ENCODE assay signal across 26 cellular contexts in the genomic region with DNA sequence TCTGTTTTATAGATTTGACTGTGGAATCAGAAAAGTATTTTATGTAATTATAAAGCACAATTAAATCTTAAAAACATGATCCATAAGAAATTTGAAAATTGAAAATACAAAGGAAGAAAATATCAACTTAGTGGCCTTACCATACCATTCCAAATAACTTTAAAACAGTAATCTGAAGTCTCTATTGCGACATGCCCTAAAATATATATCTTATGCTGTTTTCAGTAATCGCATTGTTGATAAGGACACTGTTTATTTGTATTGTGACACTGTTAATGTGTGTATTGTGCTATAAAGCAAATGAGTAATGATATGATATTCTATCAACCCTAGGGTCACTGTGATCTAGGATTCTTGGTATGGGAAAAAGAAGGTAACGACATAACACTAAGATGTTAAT. TPM values are rescaled to one million over a fixed set of nuclear protein-coding genes. Genes with fewer than 3 reads are reported as not detected.
DNase-seq lines count a peak whose midpoint lies in the region; ATAC-seq, FAIRE-seq and TF ChIP-seq lines count a peak whose summit lies in the region.
"Had no signal": no experiment of that assay in that cellular context is flagged by ENCODE, and none has a peak within 500 bp of the region (broad histone marks: within the 10 kb centered on the region; RNA-seq: fewer than 3 reads in every experiment).

No MANE protein-coding gene starts in this region.

- intact Hi-C loops in HepG2 (cut with micrococcal nuclease; ENCODE audit: unreplicated experiment) (no loop called here), right lobe of liver (cut with DNase I) (no loop called here), Right ventricle myocardium inferior (cut with DNase I) (no loop called here)

- CTCF ChIA-PET in HepG2 (lab: Yijun Ruan, JAX; ENCODE audit: low intra/inter-chr PET ratio, low total read pairs), result no interaction called here

- ATAC-seq in HepG2 (no peak), right lobe of liver (no peak), HG02885 (IDR thresholded peaks at IDR 0.05; ENCODE audit: poor library complexity, unreplicated experiment) (no peak), Right ventricle myocardium inferior (no peak)
- ATAC-seq: A549, GM12878 had no signal

- no peaks in the 10 kb centered on the region for H3K9me3 ChIP-seq in HepG2 (ENCODE audit: low read length)
- peaks cover 0 to 3% (median 0%) of the 10 kb centered on the region in 4 donors for H3K9me3 ChIP-seq in right lobe of liver
- H3K9me3 ChIP-seq in Loucy (ENCODE audit: insufficient read depth, low read depth, low read length), result no peaks in the 10 kb centered on the region
- H3K9me3 ChIP-seq: A549; BE2C; BLaER1 treated with 17β-estradiol and CSF1 and Interleukin-3, amounts not matched to agents 10 nM and 100 nM; HAP-1 had no signal

- H3K9me2 ChIP-seq in Loucy (replicated peaks; ENCODE audit: low read depth, low read length), result no peaks in the 10 kb centered on the region

- H3K36me3 ChIP-seq in HepG2 (replicated peaks in 1 of 2; ENCODE audit: control insufficient read depth in 1 of 2, insufficient read depth in 2 of 2, low read length in 2 of 2) (peaks cover 2 to 3% of the 10 kb centered on the region in 2 experiments; a peak in 1 of 5 replicates), right lobe of liver (no peaks in the 10 kb centered on the region), Loucy (ENCODE audit: insufficient read depth, low read length) (0 out of 2 replicates have a peak, but pooled peaks cover 2% of the 10 kb centered on the region)
- H3K36me3 ChIP-seq: BE2C, HAP-1 had no signal

- no peak for TF ChIP-seq POLR2A in HepG2 (IDR thresholded peaks at IDR 0.05; ENCODE audit: insufficient read depth in 1 of 2, low read depth in 2 of 2, low read length in 2 of 2)
- TF ChIP-seq POLR2A in right lobe of liver (IDR thresholded peaks at IDR 0.05), result no peak

- H4K20me1 ChIP-seq in HepG2 (ENCODE audit: insufficient read depth, low read length) (0 out of 2 replicates have a peak, but pooled peaks cover under 1% of the 10 kb centered on the region), Loucy (ENCODE audit: insufficient read depth, low read length, poor library complexity, severe bottlenecking) (peaks cover 62% of the 10 kb centered on the region)

- TF ChIP-seq CTCF in HepG2 (CRISPR knock-in tag; IDR thresholded peaks at IDR 0.05) (no peak), right lobe of liver (IDR thresholded peaks at IDR 0.05) (no peak), Loucy (conservative IDR thresholded peaks at IDR 0.05; ENCODE audit: low read length) (no peak)

- no peaks in the 10 kb centered on the region for H3F3A ChIP-seq in Loucy (ENCODE audit: low read depth)

- TF ChIP-seq EP300 in HepG2 (IDR thresholded peaks at IDR 0.05; ENCODE audit: low read depth in 2 of 2, low read length in 2 of 2) (no peak), HepG2 (CRISPR knock-in tag; IDR thresholded peaks at IDR 0.05; ENCODE audit: borderline replicate concordance) (no peak)

- WGBS in HepG2 (ENCODE audit: low lambda C conversion rate), result 99% methylated on average over 3 of the region's 3 CpGs
- 89% methylated on average over 3 of the region's 3 CpGs for WGBS in right lobe of liver (ENCODE audit: insufficient coverage, low coverage, low lambda C conversion rate, missing lambda C conversion rate)

- H3K4me3 ChIP-seq in HepG2 (replicated peaks in 1 of 3; ENCODE audit: insufficient read depth in 1 of 3, low read depth in 2 of 3, low read length in 3 of 3) (no peak overlapping the region), right lobe of liver (no peak overlapping the region), Loucy (ENCODE audit: low read length, poor library complexity, severe bottlenecking) (peak overlapping the region; percentile 24)
- H3K4me3 ChIP-seq: A549; BLaER1 treated with 17β-estradiol and CSF1 and Interleukin-3, amounts not matched to agents 10 nM and 100 nM; GM12878; HAP-1 had no signal

- BruUV-seq in HepG2 (replicated peaks; lab: Mats Ljungman, UMichigan), result no TSS peak

- peaks cover 50% of the 10 kb centered on the region for H3K79me2 ChIP-seq in HepG2 (ENCODE audit: insufficient read depth, low read length)
- H3K79me2 ChIP-seq in Loucy (ENCODE audit: insufficient read depth, low read length), result peaks cover 86% of the 10 kb centered on the region

- in situ Hi-C loops in HepG2 (cut with HindIII; ENCODE audit: extremely low pct_ligation_motif_present, low pct_unique_long_range_greater_than_20kb), result no loop called here

- DNase-seq in HepG2 (ENCODE audit: low spot score) (no peak), right lobe of liver (no peak), frontal cortex (ENCODE audit: low spot score in 2 of 2) (no peak), Right ventricle myocardium inferior (ENCODE audit: missing footprints) (no peak), NCI-H82 treated with DMSO at 0.1 percent for 48 hours (lab: John Stamatoyannopoulos, UW; ENCODE audit: unreplicated experiment) (no peak)
- DNase-seq in stimulated activated CD4-positive, alpha-beta T cell treated with anti-CD3 and anti-CD28 coated beads, Interleukin-2, amount 100 ng/mL, for 48 hours, result no peak
- DNase-seq: ACHN; AML-193; BE2C; CD4-positive, alpha-beta T cell; CD8-positive, alpha-beta memory T cell; DMS 273 treated with DMSO at 0.1 percent for 48 hours; DMS79; EL; GDM1; GOT3; HFFc6 had no signal

- TF ChIP-seq RAD21 in HepG2 (CRISPR knock-in tag; IDR thresholded peaks at IDR 0.05), result no peak

- H3K4me2 ChIP-seq in HepG2 (ENCODE audit: low read depth, low read length), result no peak overlapping the region
- peak overlapping the region; percentile 44 for H3K4me2 ChIP-seq in Loucy (ENCODE audit: low read depth, low read length, poor library complexity, severe bottlenecking)
- H3K4me2 ChIP-seq: A549; BLaER1 treated with 17β-estradiol and CSF1 and Interleukin-3, amounts not matched to agents 10 nM and 100 nM had no signal

- H3K27me3 ChIP-seq in HepG2 (ENCODE audit: control insufficient read depth in 1 of 2, insufficient read depth in 2 of 2, low read length in 2 of 2) (no peaks in the 10 kb centered on the region), right lobe of liver (no peaks in the 10 kb centered on the region), Loucy (ENCODE audit: insufficient read depth, low read length, poor library complexity, severe bottlenecking) (no peaks in the 10 kb centered on the region)
- H3K27me3 ChIP-seq: BE2C; BLaER1 treated with 17β-estradiol and CSF1 and Interleukin-3, amounts not matched to agents 10 nM and 100 nM had no signal

- POLR2A ChIA-PET in HepG2 (lab: Yijun Ruan, JAX), result interaction anchor here (0.9 kb wide), 1 partner anchor 181 kb away, joined by 3 read pairs; a partner anchor contains a TSS

- H3K27ac ChIP-seq in HepG2 (ENCODE audit: extremely low read length, insufficient read depth, low read length) (no peak overlapping the region), right lobe of liver (no peak overlapping the region)
- H3K27ac ChIP-seq: 22Rv1; A549; BLaER1 treated with 17β-estradiol and CSF1 and Interleukin-3, amounts not matched to agents 10 nM and 100 nM had no signal

- no peak overlapping the region for H2AFZ ChIP-seq in HepG2 (ENCODE audit: low read length)
- no peak overlapping the region for H2AFZ ChIP-seq in Loucy (ENCODE audit: low read length)

- no peak overlapping the region for H3K9ac ChIP-seq in HepG2 (ENCODE audit: insufficient read depth, low read depth, low read length)
- H3K9ac ChIP-seq in Loucy (ENCODE audit: low read depth, low read length, poor library complexity, severe bottlenecking), result no peak overlapping the region
- H3K9ac ChIP-seq: BLaER1 treated with 17β-estradiol and CSF1 and Interleukin-3, amounts not matched to agents 10 nM and 100 nM had no signal

- H3K4me1 ChIP-seq in HepG2 (ENCODE audit: insufficient read depth, low read length) (peaks cover 17% of the 10 kb centered on the region), right lobe of liver (no peaks in the 10 kb centered on the region), Loucy (ENCODE audit: insufficient read depth, low read length, poor library complexity, severe bottlenecking) (peaks cover 59% of the 10 kb centered on the region)
- H3K4me1 ChIP-seq: BE2C had no signal

- no peak for FAIRE-seq in HepG2 (lab: Jason Lieb, UNC)
- peak; percentile 49 for FAIRE-seq in frontal cortex (lab: Jason Lieb, UNC)
- FAIRE-seq: A549, D721Med, GM12878, H54 had no signal

RNA-seq across cellular contexts. Expression of a gene that starts 7.0 kb away (rescaled TPM):
- total RNA-seq in HepG2 (2016; rRNA removed; fragmentation: Illumina TruSeq; extraction: Trizol) (6.6 and 9.8 TPM in 2 replicates), right lobe of liver (1 to 10 TPM; 3.4 to 7.8 (median 6.1) TPM), frontal cortex (48.1 TPM), Right ventricle myocardium inferior (13.0 TPM)
- total RNA-seq in HepG2 (2016; cell fraction: cytosol; rRNA removed; fragmentation: Illumina TruSeq; extraction: Trizol; ENCODE audit: low read depth), result 2.5 and 4.1 TPM in 2 replicates
- 6.6 and 8.2 TPM in 2 replicates for total RNA-seq in HepG2 (2016; cell fraction: insoluble cytoplasmic fraction; rRNA removed; fragmentation: Illumina TruSeq; extraction: Trizol)
- 2.5 and 2.9 TPM in 2 replicates for total RNA-seq in HepG2 (2016; cell fraction: membrane; rRNA removed; fragmentation: Illumina TruSeq; extraction: Trizol)
- total RNA-seq in HepG2 (2016; cell fraction: nucleus; rRNA removed; fragmentation: Illumina TruSeq; extraction: Trizol), result 8.3 and 9.3 TPM in 2 replicates
- polyA plus RNA-seq in HepG2 (2011; rRNA removed), result 2.7 and 3.4 TPM in 2 replicates
- 1.1 and 2.2 TPM in 2 replicates for polyA plus RNA-seq in HepG2 (2011; cell fraction: cytosol; rRNA removed)
- 3.3 and 4.5 TPM in 2 replicates for polyA plus RNA-seq in HepG2 (2011; cell fraction: nucleus; rRNA removed)
- polyA plus RNA-seq in HepG2 (2012), result 4.6 and 4.8 TPM in 2 replicates
- polyA plus RNA-seq in HepG2 (2016; cell fraction: cytosol; fragmentation: Illumina TruSeq; extraction: Trizol; ENCODE audit: low read depth), result 0.50 and 0.64 TPM in 2 replicates
- 4.3 and 5.1 TPM in 2 replicates for polyA plus RNA-seq in HepG2 (2016; cell fraction: insoluble cytoplasmic fraction; fragmentation: Illumina TruSeq; extraction: Trizol; ENCODE audit: low read depth)
- 0.31 and 0.84 TPM in 2 replicates for polyA plus RNA-seq in HepG2 (2016; cell fraction: membrane; fragmentation: Illumina TruSeq; extraction: Trizol; ENCODE audit: low read depth)
- polyA plus RNA-seq in HepG2 (2016; cell fraction: nucleus; fragmentation: Illumina TruSeq; extraction: Trizol; ENCODE audit: insufficient read depth, low read depth), result 5.2 and 5.5 TPM in 2 replicates
- polyA minus RNA-seq in HepG2 (2011; rRNA and poly(A)+ RNA removed; ENCODE audit: low replicate concordance), result 17.1 and 19.1 TPM in 2 replicates
- polyA minus RNA-seq in HepG2 (2011; cell fraction: cytosol; rRNA and poly(A)+ RNA removed), result 6.0 and 6.7 TPM in 2 replicates
- 19.1 and 27.1 TPM in 2 replicates for polyA minus RNA-seq in HepG2 (2011; cell fraction: nucleus; rRNA and poly(A)+ RNA removed)

RNA-seq across cellular contexts. Expression of a gene that starts 7.2 kb away (rescaled TPM):
- total RNA-seq in HepG2 (2016; rRNA removed; fragmentation: Illumina TruSeq; extraction: Trizol), result 9.8 and 10.6 TPM in 2 replicates
- total RNA-seq in HepG2 (2016; cell fraction: cytosol; rRNA removed; fragmentation: Illumina TruSeq; extraction: Trizol; ENCODE audit: low read depth), result 11.4 and 15.3 TPM in 2 replicates
- 8.9 and 9.1 TPM in 2 replicates for total RNA-seq in HepG2 (2016; cell fraction: insoluble cytoplasmic fraction; rRNA removed; fragmentation: Illumina TruSeq; extraction: Trizol)
- 8.1 and 8.4 TPM in 2 replicates for total RNA-seq in HepG2 (2016; cell fraction: membrane; rRNA removed; fragmentation: Illumina TruSeq; extraction: Trizol)
- total RNA-seq in HepG2 (2016; cell fraction: nucleus; rRNA removed; fragmentation: Illumina TruSeq; extraction: Trizol), result 18.8 and 24.1 TPM in 2 replicates
- 5.6 TPM in 2 replicates for polyA plus RNA-seq in HepG2 (2011; rRNA removed)
- polyA plus RNA-seq in HepG2 (2011; cell fraction: cytosol; rRNA removed), result 1.6 and 4.2 TPM in 2 replicates
- 5.5 and 5.7 TPM in 2 replicates for polyA plus RNA-seq in HepG2 (2011; cell fraction: nucleus; rRNA removed)
- polyA plus RNA-seq in HepG2 (2012), result 3.5 and 4.6 TPM in 2 replicates
- 0.69 and 0.71 TPM in 2 replicates for polyA plus RNA-seq in HepG2 (2016; cell fraction: cytosol; fragmentation: Illumina TruSeq; extraction: Trizol; ENCODE audit: low read depth)
- 5.4 and 7.3 TPM in 2 replicates for polyA plus RNA-seq in HepG2 (2016; cell fraction: insoluble cytoplasmic fraction; fragmentation: Illumina TruSeq; extraction: Trizol; ENCODE audit: low read depth)
- 1.6 and 1.7 TPM in 2 replicates for polyA plus RNA-seq in HepG2 (2016; cell fraction: membrane; fragmentation: Illumina TruSeq; extraction: Trizol; ENCODE audit: low read depth)
- 14.0 and 17.1 TPM in 2 replicates for polyA plus RNA-seq in HepG2 (2016; cell fraction: nucleus; fragmentation: Illumina TruSeq; extraction: Trizol; ENCODE audit: insufficient read depth, low read depth)
- 14.7 and 16.5 TPM in 2 replicates for polyA minus RNA-seq in HepG2 (2011; rRNA and poly(A)+ RNA removed; ENCODE audit: low replicate concordance)
- 7.1 and 7.9 TPM in 2 replicates for polyA minus RNA-seq in HepG2 (2011; cell fraction: cytosol; rRNA and poly(A)+ RNA removed)
- polyA minus RNA-seq in HepG2 (2011; cell fraction: nucleus; rRNA and poly(A)+ RNA removed), result 49.1 and 63.7 TPM in 2 replicates
- total RNA-seq in right lobe of liver, result 10 to 100 TPM in 1 of 6 experiments, 1 to 10 TPM in 5; 4.7 to 12.5 (median 6.9) TPM
- 81.5 TPM for total RNA-seq in frontal cortex
- total RNA-seq in Right ventricle myocardium inferior, result 20.5 TPM
